Comparison of ENCODE assay signal across 20 cellular contexts in the genomic region with DNA sequence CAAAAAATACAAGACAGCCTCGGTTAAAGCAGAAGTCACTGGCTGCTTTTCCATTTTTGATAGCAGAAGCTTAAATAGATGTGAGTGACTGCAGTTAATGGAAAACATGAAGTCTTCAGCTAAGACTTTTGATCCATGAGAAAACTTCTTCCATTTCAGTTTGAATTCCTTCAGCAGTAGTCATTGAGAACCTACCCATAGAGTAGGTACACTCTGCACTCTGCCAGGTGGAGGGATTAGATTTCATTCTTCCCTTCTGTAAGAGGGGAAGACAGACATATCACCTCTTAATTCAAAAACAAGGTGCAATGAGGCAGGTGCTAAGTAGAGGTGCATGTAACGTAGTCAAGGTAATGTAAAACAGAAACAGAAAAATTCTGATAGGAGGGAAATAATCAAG. TPM values are rescaled to one million over a fixed set of nuclear protein-coding genes. Genes with fewer than 3 reads are reported as not detected.
DNase-seq lines count a peak whose midpoint lies in the region; ATAC-seq and TF ChIP-seq lines count a peak whose summit lies in the region.
"Had no signal": no experiment of that assay in that cellular context is flagged by ENCODE, and none has a peak within 500 bp of the region (broad histone marks: within the 10 kb centered on the region; RNA-seq: fewer than 3 reads in every experiment).

No MANE protein-coding gene starts in this region.

- H3K9ac ChIP-seq in mammary epithelial cell (ENCODE audit: insufficient read depth, low read length): no peak overlapping the region

- H3K27ac ChIP-seq in mammary epithelial cell (ENCODE audit: insufficient read depth, low read depth, low read length): no peak overlapping the region
- H3K27ac ChIP-seq in breast epithelium: no peak overlapping the region
- no peak overlapping the region for H3K27ac ChIP-seq in RWPE2 (ENCODE audit: poor library complexity, severe bottlenecking)
- H3K27ac ChIP-seq in foreskin keratinocyte: no peak overlapping the region
- H3K27ac ChIP-seq: A549 had no signal

- CTCF ChIA-PET in mammary epithelial cell (lab: Charles Lee; ENCODE audit: low non-redundant PET): interaction anchor here (0.7 kb wide), 1 partner anchor 172 kb away, joined by 3 read pairs; no protein-coding TSS in a partner anchor

- DNase-seq in mammary epithelial cell (peak; percentile 14), breast epithelium (ENCODE audit: low spot score in 2 of 2) (no peak), RWPE2 (ENCODE audit: low spot score) (no peak), foreskin keratinocyte (peak in 1 of 2 donors; percentile 44), ecto neural progenitor cell (ENCODE audit: low spot score) (no peak)
- DNase-seq in activated CD8-positive, alpha-beta memory T cell treated with anti-CD3 and anti-CD28 coated beads, Interleukin-2, amount 50 U/mL, for 4 hours: no peak
- DNase-seq: 8988T; ACHN; C1 segment of cervical spinal cord; Calu3; CD4-positive, alpha-beta memory T cell; COR-L47; DMS53; DMS79 treated with DMSO at 0.1 percent for 48 hours; GF-D8; GOT3; HFFc6 had no signal

- intact Hi-C loops in mammary epithelial cell (cut with micrococcal nuclease) (no loop called here), breast epithelium (cut with DNase I; ENCODE audit: low total_unique reads) (no loop called here)

- H3K4me2 ChIP-seq in mammary epithelial cell (ENCODE audit: insufficient read depth, low read depth, low read length): no peak overlapping the region
- H3K4me2 ChIP-seq: A549 had no signal

- TF ChIP-seq CTCF in mammary epithelial cell (conservative IDR thresholded peaks at IDR 0.05 in 1 of 2, IDR thresholded peaks at IDR 0.05 in 1 of 2; ENCODE audit: extremely low read depth in 1 of 2, insufficient read depth in 1 of 2, low read depth in 1 of 2, low read length in 2 of 2) (no peak), breast epithelium (IDR thresholded peaks at IDR 0.05) (no peak), RWPE2 (IDR thresholded peaks at IDR 0.05; ENCODE audit: poor library complexity, severe bottlenecking) (no peak), foreskin keratinocyte (conservative IDR thresholded peaks at IDR 0.05) (no peak)

- H3K9me3 ChIP-seq in mammary epithelial cell (replicated peaks; ENCODE audit: insufficient read depth, low read length) (peaks cover 6% of the 10 kb centered on the region), breast epithelium (peaks cover 0 to 5% of the 10 kb centered on the region in 2 donors), RWPE2 (ENCODE audit: severe bottlenecking) (no peaks in the 10 kb centered on the region)
- H3K9me3 ChIP-seq: HAP-1 had no signal

- WGBS in mammary epithelial cell (ENCODE audit: low coverage, missing lambda C conversion rate): 95% methylated on average over 2 of the region's 2 CpGs

- dilution Hi-C loops in mammary epithelial cell (cut with HindIII; ENCODE audit: low sequenced_read_pairs): no loop called here

- TF ChIP-seq POLR2A in breast epithelium (IDR thresholded peaks at IDR 0.05): no peak

- H3K4me1 ChIP-seq in mammary epithelial cell (ENCODE audit: insufficient read depth, low read length): no peaks in the 10 kb centered on the region
- H3K4me1 ChIP-seq in breast epithelium: no peaks in the 10 kb centered on the region
- peaks cover 4% of the 10 kb centered on the region for H3K4me1 ChIP-seq in RWPE2 (ENCODE audit: insufficient read depth, poor library complexity, severe bottlenecking)
- H3K4me1 ChIP-seq in foreskin keratinocyte: peaks cover 8% of the 10 kb centered on the region
- H3K4me1 ChIP-seq: HAP-1 had no signal

- in situ Hi-C loops in mammary epithelial cell (cut with MboI; ENCODE audit: low sequenced_read_pairs in 2 of 2): no loop called here

- H3K36me3 ChIP-seq in mammary epithelial cell (ENCODE audit: insufficient read depth, low read length) (no peaks in the 10 kb centered on the region), breast epithelium (no peaks in the 10 kb centered on the region), RWPE2 (ENCODE audit: low read depth) (no peaks in the 10 kb centered on the region)
- H3K36me3 ChIP-seq: HAP-1 had no signal

- H3K4me3 ChIP-seq in mammary epithelial cell (replicated peaks in 1 of 3; ENCODE audit: insufficient read depth in 1 of 3, low read depth in 2 of 3, low read length in 3 of 3) (no peak overlapping the region), breast epithelium (no peak overlapping the region), RWPE2 (ENCODE audit: severe bottlenecking) (no peak overlapping the region)
- H3K4me3 ChIP-seq: A549, HAP-1 had no signal

- no peaks in the 10 kb centered on the region for H3K27me3 ChIP-seq in mammary epithelial cell (ENCODE audit: insufficient read depth, low read length)
- peaks cover 0 to 4% of the 10 kb centered on the region in 2 donors for H3K27me3 ChIP-seq in breast epithelium
- no peaks in the 10 kb centered on the region for H3K27me3 ChIP-seq in RWPE2 (ENCODE audit: insufficient read depth, poor library complexity, severe bottlenecking)
- H3K27me3 ChIP-seq in foreskin keratinocyte: no peaks in the 10 kb centered on the region

- H4K20me1 ChIP-seq in mammary epithelial cell (ENCODE audit: insufficient read depth, low read length): no peaks in the 10 kb centered on the region

- H3K79me2 ChIP-seq in mammary epithelial cell (ENCODE audit: insufficient read depth, low read length): no peaks in the 10 kb centered on the region

- BruUV-seq in mammary epithelial cell (replicated peaks; lab: Mats Ljungman, UMichigan): no TSS peak

- no peak overlapping the region for H2AFZ ChIP-seq in mammary epithelial cell (ENCODE audit: low read depth, low read length)

- ATAC-seq in RWPE2 (ENCODE audit: low read depth) (peak; percentile 63; the same call in 1 of the 3 replicates), foreskin keratinocyte (peak; percentile 25), GM21529 (IDR thresholded peaks at IDR 0.05; ENCODE audit: unreplicated experiment) (no peak)
- ATAC-seq: A549 had no signal

RNA-seq across cellular contexts. Expression of a gene that starts 26.7 kb away (rescaled TPM):
- total RNA-seq in mammary epithelial cell (1 to 10 TPM; 3.7 to 7.6 TPM), breast epithelium (10 to 100 TPM; 15.4 to 16.8 (median 16.7) TPM), foreskin keratinocyte (7.8 and 7.9 TPM in 2 replicates)
- polyA plus RNA-seq in mammary epithelial cell (1.4 TPM), foreskin keratinocyte (7.4 and 7.7 TPM in 2 replicates)
- not detected for polyA minus RNA-seq in mammary epithelial cell
